8 cellular contexts compared by ENCODE assay signal in genomic region chr1:21175324-21175669, GRCh38. TPM values are rescaled to one million over a fixed set of nuclear protein-coding genes. Genes with fewer than 3 reads are reported as not detected.
DNase-seq lines count a peak whose midpoint lies in the region; ATAC-seq lines count a peak whose summit lies in the region.

No MANE protein-coding gene starts in this region.

- ATAC-seq in left colon (peak; percentile 48), HG03521 (IDR thresholded peaks at IDR 0.05; ENCODE audit: unreplicated experiment) (no peak)
- ATAC-seq in stimulated activated naive CD8-positive, alpha-beta T cell treated with anti-CD3 and anti-CD28 coated beads, Interleukin-15, Interleukin-2, amounts not matched to agents 100 U/mL and 50 U/mL, for 24 hours: no peak

- intact Hi-C loops in left colon (cut with DNase I, micrococcal nuclease): no loop called here

- peaks cover 14% of the 10 kb centered on the region for H3K4me1 ChIP-seq in SJCRH30

- peaks cover 7% of the 10 kb centered on the region for H3K36me3 ChIP-seq in SJCRH30

- no peaks in the 10 kb centered on the region for H3K27me3 ChIP-seq in SJCRH30

- no peaks in the 10 kb centered on the region for H3K9me3 ChIP-seq in SJCRH30 (replicated peaks)

- H3K27ac ChIP-seq in SJCRH30: peak overlapping the region; percentile 24; the same call in 1 of the 2 replicates

- H3K4me3 ChIP-seq in SJCRH30: peak overlapping the region; percentile 87

- DNase-seq in activated T-cell treated with anti-CD3 and anti-CD28 coated beads for 24 hours (ENCODE audit: low read depth): peak; percentile 8
- no peak for DNase-seq in activated T-cell treated with anti-CD3 and anti-CD28 coated beads, Interleukin-2, amount 50 U/mL, for 1 hour
- DNase-seq in SJCRH30: peak; percentile 32 to 66
- DNase-seq in central memory CD4-positive, alpha-beta T cell: peak; percentile 64
- DNase-seq in left colon: peak; percentile 70 to 75
- peak; percentile 45 for DNase-seq in stimulated activated naive CD8-positive, alpha-beta T cell treated with anti-CD3 and anti-CD28 coated beads, Interleukin-15, Interleukin-2, amounts not matched to agents 100 U/mL and 50 U/mL, for 24 hours
- DNase-seq in NCI-H526 treated with DMSO at 0.1 percent for 48 hours (lab: John Stamatoyannopoulos, UW): no peak

RNA-seq across cellular contexts. Expression of gene EIF4G3, which starts 1.4 kb away (rescaled TPM):
- total RNA-seq in SJCRH30 (2014; rRNA removed; shearing (Covaris generic)): 65.7 and 66.8 TPM in 2 replicates
- total RNA-seq in left colon: 10 to 100 TPM; 75.1 to 80.0 TPM

Comparison
In these comparisons a context has a peak if more than half of its experiments do, and no peak if none do; other contexts are left out.
1. DNase-seq: peak in activated T-cell treated with anti-CD3 and anti-CD28 coated beads for 24 hours (single experiment), SJCRH30 (2 of 2), central memory CD4-positive, alpha-beta T cell (single experiment), left colon (2 of 2) and stimulated activated naive CD8-positive, alpha-beta T cell treated with anti-CD3 and anti-CD28 coated beads, Interleukin-15, Interleukin-2, amounts not matched to agents 100 U/mL and 50 U/mL, for 24 hours (single experiment); none in activated T-cell treated with anti-CD3 and anti-CD28 coated beads, Interleukin-2, amount 50 U/mL, for 1 hour (single experiment) and NCI-H526 treated with DMSO at 0.1 percent for 48 hours (single experiment).